31 cellular contexts compared by ENCODE assay signal in the genomic region with DNA sequence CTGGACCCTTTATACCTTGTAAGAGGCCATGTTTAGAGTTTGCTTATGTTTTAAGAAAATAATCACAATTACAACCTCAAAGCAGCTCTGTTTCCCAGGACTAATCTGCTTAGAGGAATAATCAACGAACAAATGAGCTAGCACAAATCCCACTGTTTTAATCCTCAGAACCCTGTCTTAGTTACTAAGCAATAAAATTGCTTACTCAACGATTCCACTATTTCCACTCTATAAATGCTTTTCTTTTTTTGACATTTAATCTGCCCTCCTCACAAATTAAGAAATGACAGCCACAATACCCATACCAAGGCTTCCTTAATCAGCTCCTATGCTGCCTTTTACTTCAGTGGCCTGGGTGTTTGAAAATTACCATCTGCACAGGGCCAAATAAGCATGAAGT.
"Had no signal": no experiment of that assay in that cellular context is flagged by ENCODE, and none has a peak within 500 bp of the region (broad histone marks: within the 10 kb centered on the region; RNA-seq: fewer than 3 reads in every experiment).

No MANE protein-coding gene starts in this region.

- H3K4me3 Mint-ChIP-seq: activated B cell treated with CpG ODN at 0.5 μM for 24 hours; activated CD4-positive, alpha-beta memory T cell treated with anti-CD3 and anti-CD28 coated beads for 36 hours; activated CD4-positive, alpha-beta T cell treated with anti-CD3 and anti-CD28 coated beads, Interleukin-2, amount 10 ng/mL, durations not matched to agents 24 days and 14 days; activated naive CD4-positive, alpha-beta T cell treated with anti-CD3 and anti-CD28 coated beads, Interleukin-2, amount 10 ng/mL, durations not matched to agents 7 days and 5 days; activated naive CD8-positive, alpha-beta T cell treated with anti-CD3 and anti-CD28 coated beads, Interleukin-2, amount 10 ng/mL, durations not matched to agents 7 days and 5 days; activated T-cell treated with anti-CD3 and anti-CD28 coated beads, Interleukin-2, amount 50 U/mL, for 24 hours; activated T-cell treated with anti-CD3 and anti-CD28 coated beads, Interleukin-2, amount 50 U/mL, for 72 hours; effector memory CD8-positive, alpha-beta T cell; T-helper 17 cell; T-helper 2 cell treated with Interferon-gamma antibody and Interleukin-4, amounts not matched to agents 5 μg/mL and 100 μg/mL, for 36 hours had no signal

- H3K36me3 ChIP-seq: brain microvascular endothelial cell, WERI-Rb-1 had no signal

- FAIRE-seq: bronchial epithelial cell, colon had no signal

- DNase-seq: activated B cell treated with CpG ODN at 0.5 μM for 24 hours; activated CD4-positive, alpha-beta memory T cell treated with anti-CD3 and anti-CD28 coated beads for 36 hours; activated CD4-positive, alpha-beta T cell treated with anti-CD3 and anti-CD28 coated beads, Interleukin-2, amount 10 ng/mL, durations not matched to agents 24 days and 14 days; activated CD8-positive, alpha-beta memory T cell treated with anti-CD3 and anti-CD28 coated beads, Interleukin-2, amount 50 U/mL, for 48 hours; activated gamma-delta T cell; activated naive CD4-positive, alpha-beta T cell; activated naive CD4-positive, alpha-beta T cell treated with anti-CD3 and anti-CD28 coated beads, Interleukin-2, amount 10 ng/mL, durations not matched to agents 7 days and 5 days; activated naive CD8-positive, alpha-beta T cell treated with anti-CD3 and anti-CD28 coated beads, Interleukin-2, amount 10 ng/mL, durations not matched to agents 7 days and 5 days; activated T-cell treated with anti-CD3 and anti-CD28 coated beads for 4 hours; activated T-cell treated with anti-CD3 and anti-CD28 coated beads, Interleukin-2, amount 50 U/mL, for 24 hours; activated T-cell treated with anti-CD3 and anti-CD28 coated beads, Interleukin-2, amount 50 U/mL, for 72 hours; brain microvascular endothelial cell; cortex of kidney; dermis blood vessel endothelial cell; effector CD4-positive, alpha-beta T cell; effector memory CD8-positive, alpha-beta T cell; erythroblast; foreskin keratinocyte; gastrocnemius medialis; glutamatergic neuron; heart left ventricle; T-helper 17 cell; T1000; WERI-Rb-1 had no signal

- H3K27me3 Mint-ChIP-seq: activated B cell treated with CpG ODN at 0.5 μM for 24 hours; activated CD4-positive, alpha-beta memory T cell treated with anti-CD3 and anti-CD28 coated beads for 36 hours; activated CD4-positive, alpha-beta T cell treated with anti-CD3 and anti-CD28 coated beads, Interleukin-2, amount 10 ng/mL, durations not matched to agents 24 days and 14 days; activated naive CD4-positive, alpha-beta T cell treated with anti-CD3 and anti-CD28 coated beads, Interleukin-2, amount 10 ng/mL, durations not matched to agents 7 days and 5 days; activated naive CD8-positive, alpha-beta T cell treated with anti-CD3 and anti-CD28 coated beads, Interleukin-2, amount 10 ng/mL, durations not matched to agents 7 days and 5 days; effector memory CD8-positive, alpha-beta T cell; T-helper 17 cell had no signal

- H3K9me3 ChIP-seq: ascending aorta, esophagus muscularis mucosa, gastrocnemius medialis, heart left ventricle had no signal

- H3K4me3 ChIP-seq: ascending aorta, esophagus muscularis mucosa, gastrocnemius medialis, heart left ventricle had no signal

- ATAC-seq: activated CD4-positive, CD25-positive, alpha-beta regulatory T cell treated with anti-CD3 and anti-CD28 coated beads, Interleukin-2, amount 50 U/mL, for 24 hours; activated naive CD4-positive, alpha-beta T cell treated with anti-CD3 and anti-CD28 coated beads, Interleukin-2, amount 50 U/mL, for 72 hours; activated T-cell treated with anti-CD3 and anti-CD28 coated beads, Interleukin-2, amount 50 U/mL, for 72 hours; effector memory CD8-positive, alpha-beta T cell; foreskin keratinocyte; gastrocnemius medialis; heart left ventricle; T-helper 17 cell had no signal

- H3K27me3 ChIP-seq: ascending aorta, brain microvascular endothelial cell, esophagus muscularis mucosa, foreskin keratinocyte, gastrocnemius medialis had no signal

- H3K27ac Mint-ChIP-seq: activated B cell treated with CpG ODN at 0.5 μM for 24 hours; activated CD4-positive, alpha-beta memory T cell treated with anti-CD3 and anti-CD28 coated beads for 36 hours; activated CD4-positive, alpha-beta T cell treated with anti-CD3 and anti-CD28 coated beads, Interleukin-2, amount 10 ng/mL, durations not matched to agents 24 days and 14 days; activated naive CD4-positive, alpha-beta T cell treated with anti-CD3 and anti-CD28 coated beads, Interleukin-2, amount 10 ng/mL, durations not matched to agents 7 days and 5 days; activated naive CD8-positive, alpha-beta T cell treated with anti-CD3 and anti-CD28 coated beads, Interleukin-2, amount 10 ng/mL, durations not matched to agents 7 days and 5 days; activated T-cell treated with anti-CD3 and anti-CD28 coated beads, Interleukin-2, amount 50 U/mL, for 24 hours; activated T-cell treated with anti-CD3 and anti-CD28 coated beads, Interleukin-2, amount 50 U/mL, for 72 hours; effector memory CD8-positive, alpha-beta T cell; T-helper 17 cell; T-helper 2 cell treated with Interferon-gamma antibody and Interleukin-4, amounts not matched to agents 5 μg/mL and 100 μg/mL, for 36 hours had no signal

- H3K9me3 Mint-ChIP-seq: activated B cell treated with CpG ODN at 0.5 μM for 24 hours; activated CD4-positive, alpha-beta memory T cell treated with anti-CD3 and anti-CD28 coated beads for 36 hours; activated CD4-positive, alpha-beta T cell treated with anti-CD3 and anti-CD28 coated beads, Interleukin-2, amount 10 ng/mL, durations not matched to agents 24 days and 14 days; activated naive CD4-positive, alpha-beta T cell treated with anti-CD3 and anti-CD28 coated beads, Interleukin-2, amount 10 ng/mL, durations not matched to agents 7 days and 5 days; activated naive CD4-positive, alpha-beta T cell treated with anti-CD3 and anti-CD28 coated beads, Interleukin-2, amount 50 U/mL, for 72 hours; activated naive CD8-positive, alpha-beta T cell treated with anti-CD3 and anti-CD28 coated beads, Interleukin-2, amount 10 ng/mL, durations not matched to agents 7 days and 5 days; activated T-cell treated with anti-CD3 and anti-CD28 coated beads, Interleukin-2, amount 50 U/mL, for 24 hours; activated T-cell treated with anti-CD3 and anti-CD28 coated beads, Interleukin-2, amount 50 U/mL, for 72 hours; effector memory CD8-positive, alpha-beta T cell; T-helper 2 cell treated with Interferon-gamma antibody and Interleukin-4, amounts not matched to agents 5 μg/mL and 100 μg/mL, for 36 hours had no signal

- H3K27ac ChIP-seq: ascending aorta, brain microvascular endothelial cell, esophagus muscularis mucosa, foreskin keratinocyte, gastrocnemius medialis, heart left ventricle, WERI-Rb-1 had no signal

- H3K4me1 ChIP-seq: ascending aorta, esophagus muscularis mucosa, foreskin keratinocyte, gastrocnemius medialis, heart left ventricle had no signal

- H3K4me1 Mint-ChIP-seq: activated B cell treated with CpG ODN at 0.5 μM for 24 hours; activated CD4-positive, alpha-beta T cell treated with anti-CD3 and anti-CD28 coated beads, Interleukin-2, amount 10 ng/mL, durations not matched to agents 24 days and 14 days; activated naive CD4-positive, alpha-beta T cell treated with anti-CD3 and anti-CD28 coated beads, Interleukin-2, amount 10 ng/mL, durations not matched to agents 7 days and 5 days; activated naive CD8-positive, alpha-beta T cell treated with anti-CD3 and anti-CD28 coated beads, Interleukin-2, amount 10 ng/mL, durations not matched to agents 7 days and 5 days; T-helper 17 cell had no signal
